Comparison of ENCODE assay signal across 19 cellular contexts in genomic region chr20:47509104-47509661, GRCh38. TPM values are rescaled to one million over a fixed set of nuclear protein-coding genes. Genes with fewer than 3 reads are reported as not detected.
DNase-seq lines count a peak whose midpoint lies in the region; ATAC-seq and TF ChIP-seq lines count a peak whose summit lies in the region.
"Had no signal": no experiment of that assay in that cellular context is flagged by ENCODE, and none has a peak within 500 bp of the region (broad histone marks: within the 10 kb centered on the region; RNA-seq: fewer than 3 reads in every experiment).

No MANE protein-coding gene starts in this region.

- peaks cover 25% of the 10 kb centered on the region for H3K36me3 Mint-ChIP-seq in T-helper 1 cell treated with Interleukin-12 subunit alpha and Interleukin-12 subunit beta and Interleukin-4 antibody, amounts not matched to agents 30 μg/mL and 1 μg/mL, for 36 hours (ENCODE audit: low read depth)
- H3K36me3 Mint-ChIP-seq in GM23338 (ENCODE audit: low read depth) (no peaks in the 10 kb centered on the region), natural killer cell (no peaks in the 10 kb centered on the region), nephron progenitor cell (ENCODE audit: low read depth) (peaks cover 28% of the 10 kb centered on the region)
- peaks cover 40% of the 10 kb centered on the region for H3K36me3 Mint-ChIP-seq in activated CD8-positive, alpha-beta T cell treated with anti-CD3 and anti-CD28 coated beads, Interleukin-2, amount 10 ng/mL, durations not matched to agents 7 days and 5 days (ENCODE audit: low read depth)

- H3K4me1 Mint-ChIP-seq in T-helper 1 cell treated with Interleukin-12 subunit alpha and Interleukin-12 subunit beta and Interleukin-4 antibody, amounts not matched to agents 30 μg/mL and 1 μg/mL, for 36 hours (ENCODE audit: low read depth) = peaks cover 53% of the 10 kb centered on the region
- H3K4me1 Mint-ChIP-seq in GM23338 (peaks cover 26% of the 10 kb centered on the region), natural killer cell (peaks cover 39 to 45% of the 10 kb centered on the region in 2 donors), nephron progenitor cell (peaks cover 18% of the 10 kb centered on the region)
- peaks cover 66% of the 10 kb centered on the region for H3K4me1 Mint-ChIP-seq in activated CD8-positive, alpha-beta T cell treated with anti-CD3 and anti-CD28 coated beads, Interleukin-2, amount 10 ng/mL, durations not matched to agents 7 days and 5 days (ENCODE audit: low read depth)

- POLR2A ChIA-PET in activated CD8-positive, alpha-beta T cell treated with anti-CD3 and anti-CD28 coated beads, Interleukin-2, amount 10 ng/mL, durations not matched to agents 7 days and 5 days (lab: Charles Lee) = interaction anchor here (0.6 to 1.5 kb wide), 4 partner anchors 19 to 236 kb away, joined by 3 to 5 read pairs (median 4); no protein-coding TSS in a partner anchor

- H4K20me1 ChIP-seq in GM23338 (replicated peaks; ENCODE audit: insufficient read depth) = 0 out of 2 replicates have a peak, but pooled peaks cover 10% of the 10 kb centered on the region

- H3K27me3 Mint-ChIP-seq in T-helper 1 cell treated with Interleukin-12 subunit alpha and Interleukin-12 subunit beta and Interleukin-4 antibody, amounts not matched to agents 30 μg/mL and 1 μg/mL, for 36 hours (ENCODE audit: low read depth) = no peaks in the 10 kb centered on the region
- peaks cover 8% of the 10 kb centered on the region for H3K27me3 Mint-ChIP-seq in GM23338 (ENCODE audit: insufficient read depth, low read depth, poor library complexity)
- no peaks in the 10 kb centered on the region for H3K27me3 Mint-ChIP-seq in activated CD8-positive, alpha-beta T cell treated with anti-CD3 and anti-CD28 coated beads, Interleukin-2, amount 10 ng/mL, durations not matched to agents 7 days and 5 days (ENCODE audit: low read depth)
- no peaks in the 10 kb centered on the region for H3K27me3 Mint-ChIP-seq in natural killer cell (ENCODE audit: low read depth in 2 of 2)
- no peaks in the 10 kb centered on the region for H3K27me3 Mint-ChIP-seq in nephron progenitor cell (ENCODE audit: low read depth, poor library complexity)

- H3K9me3 Mint-ChIP-seq in T-helper 1 cell treated with Interleukin-12 subunit alpha and Interleukin-12 subunit beta and Interleukin-4 antibody, amounts not matched to agents 30 μg/mL and 1 μg/mL, for 36 hours = no peaks in the 10 kb centered on the region
- H3K9me3 Mint-ChIP-seq in GM23338 (no peaks in the 10 kb centered on the region), natural killer cell (no peaks in the 10 kb centered on the region), nephron progenitor cell (no peaks in the 10 kb centered on the region)
- no peaks in the 10 kb centered on the region for H3K9me3 Mint-ChIP-seq in activated CD8-positive, alpha-beta T cell treated with anti-CD3 and anti-CD28 coated beads, Interleukin-2, amount 10 ng/mL, durations not matched to agents 7 days and 5 days (ENCODE audit: insufficient read depth)

- no peak overlapping the region for H3K27ac ChIP-seq in GM23338 (ENCODE audit: low read depth)
- H3K27ac ChIP-seq: 22Rv1, C4-2B, RWPE1, thyroid gland had no signal

- peak overlapping the region; percentile 65 for H3K4me3 Mint-ChIP-seq in T-helper 1 cell treated with Interleukin-12 subunit alpha and Interleukin-12 subunit beta and Interleukin-4 antibody, amounts not matched to agents 30 μg/mL and 1 μg/mL, for 36 hours
- no peak overlapping the region for H3K4me3 Mint-ChIP-seq in GM23338
- H3K4me3 Mint-ChIP-seq in activated CD8-positive, alpha-beta T cell treated with anti-CD3 and anti-CD28 coated beads, Interleukin-2, amount 10 ng/mL, durations not matched to agents 7 days and 5 days = peak overlapping the region; percentile 62
- H3K4me3 Mint-ChIP-seq in natural killer cell = no peak overlapping the region
- no peak overlapping the region for H3K4me3 Mint-ChIP-seq in nephron progenitor cell

- CTCF ChIA-PET in activated CD8-positive, alpha-beta T cell treated with anti-CD3 and anti-CD28 coated beads, Interleukin-2, amount 10 ng/mL, durations not matched to agents 7 days and 5 days (lab: Charles Lee) = interaction anchor here (0.6 to 2.9 kb wide), 10 partner anchors 12 to 313 kb away, joined by 3 to 20 read pairs (median 4); no protein-coding TSS in a partner anchor

- ATAC-seq in GM23338 = no peak; the same call in 2 of the 3 replicates
- peak; percentile 32 for ATAC-seq in activated CD8-positive, alpha-beta T cell treated with anti-CD3 and anti-CD28 coated beads, Interleukin-2, amount 10 ng/mL, durations not matched to agents 7 days and 5 days
- ATAC-seq in natural killer cell = peak in 1 of 3 donors; percentile 50
- no peak for ATAC-seq in GM18511 (IDR thresholded peaks at IDR 0.05; ENCODE audit: unreplicated experiment)
- ATAC-seq: sciatic nerve had no signal

- H3F3A ChIP-seq in GM23338 (replicated peaks; ENCODE audit: low read depth) = no peaks in the 10 kb centered on the region

- H2AFZ ChIP-seq in GM23338 = no peak overlapping the region

- no peaks in the 10 kb centered on the region for H3K36me3 ChIP-seq in GM23338 (ENCODE audit: insufficient read depth)
- H3K36me3 ChIP-seq: thyroid gland had no signal

- peak overlapping the region; percentile 52 for H3K27ac Mint-ChIP-seq in T-helper 1 cell treated with Interleukin-12 subunit alpha and Interleukin-12 subunit beta and Interleukin-4 antibody, amounts not matched to agents 30 μg/mL and 1 μg/mL, for 36 hours
- H3K27ac Mint-ChIP-seq in GM23338 = peak overlapping the region; percentile 68; the same call in 1 of the 2 replicates
- peak overlapping the region; percentile 83 for H3K27ac Mint-ChIP-seq in activated CD8-positive, alpha-beta T cell treated with anti-CD3 and anti-CD28 coated beads, Interleukin-2, amount 10 ng/mL, durations not matched to agents 7 days and 5 days
- H3K27ac Mint-ChIP-seq in natural killer cell = peak overlapping the region; percentile 26 to 56
- H3K27ac Mint-ChIP-seq in nephron progenitor cell = no peak overlapping the region

- intact Hi-C loops in natural killer cell (cut with micrococcal nuclease) = loop anchor here (10.0 kb wide), 1 partner anchor 154 kb away; the partner anchor contains the start of gene ZMYND8

- TF ChIP-seq CTCF in GM23338 (conservative IDR thresholded peaks at IDR 0.05; ENCODE audit: low read depth in 2 of 2) (no peak), natural killer cell (IDR thresholded peaks at IDR 0.05) (no peak), nephron progenitor cell (IDR thresholded peaks at IDR 0.05) (no peak)

- peaks cover 38% of the 10 kb centered on the region for H3K4me1 ChIP-seq in GM23338 (ENCODE audit: insufficient read depth)
- H3K4me1 ChIP-seq: thyroid gland had no signal

- no peaks in the 10 kb centered on the region for H3K27me3 ChIP-seq in GM23338 (ENCODE audit: insufficient read depth)
- H3K27me3 ChIP-seq: thyroid gland had no signal

- peaks cover 99% of the 10 kb centered on the region for H3K79me2 ChIP-seq in GM23338 (replicated peaks; ENCODE audit: insufficient read depth)

- no peak for DNase-seq in T-helper 1 cell
- DNase-seq in GM23338 (ENCODE audit: low spot score) = no peak
- DNase-seq in activated CD8-positive, alpha-beta T cell treated with anti-CD3 and anti-CD28 coated beads, Interleukin-2, amount 10 ng/mL, durations not matched to agents 7 days and 5 days = no peak
- DNase-seq in natural killer cell = no peak
- no peak for DNase-seq in nephron progenitor cell
- no peak for DNase-seq in DMS153 treated with DMSO at 0.1 percent for 48 hours (lab: John Stamatoyannopoulos, UW; ENCODE audit: unreplicated experiment)
- DNase-seq: activated CD4-positive, alpha-beta T cell treated with anti-CD3 and anti-CD28 coated beads for 4 hours; activated gamma-delta T cell; DND-41; head of caudate nucleus; NCI-H748 treated with DMSO at 0.1 percent for 48 hours; stimulated activated CD4-positive, alpha-beta T cell treated with anti-CD3 and anti-CD28 coated beads, Interleukin-1b, Interleukin-23, amount 100 ng/mL, for 48 hours; thyroid gland had no signal

- H3K4me2 ChIP-seq in GM23338 = peak overlapping the region; percentile 11

- H3K4me3 ChIP-seq in GM23338 = no peak overlapping the region
- H3K4me3 ChIP-seq: thyroid gland had no signal

- H3K9me2 ChIP-seq in GM23338 (ENCODE audit: insufficient read depth) = no peaks in the 10 kb centered on the region

TF ChIP-seq in GM23338, 12 proteins besides CTCF, POLR2A, EP300 and RAD21 (continues in another document):
- no peak for TF ChIP-seq EZH2phosphoT487 (IDR thresholded peaks at IDR 0.05; ENCODE audit: unreplicated experiment)
- no peak for TF ChIP-seq CREB1 (CRISPR knock-in tag; IDR thresholded peaks at IDR 0.05; ENCODE audit: low read depth)
- TF ChIP-seq POLR2AphosphoS5 (IDR thresholded peaks at IDR 0.05; ENCODE audit: low read depth) = no peak
- TF ChIP-seq REST (IDR thresholded peaks at IDR 0.05; ENCODE audit: unreplicated experiment) = no peak
- TF ChIP-seq JUNB (IDR thresholded peaks at IDR 0.05; ENCODE audit: unreplicated experiment) = no peak

RNA-seq across cellular contexts. Expression of gene NCOA3, which starts 7.5 kb away (rescaled TPM):
- total RNA-seq in GM23338 (2014; rRNA removed; shearing (Covaris generic)) = 20.6 and 25.8 TPM in 2 replicates
- 6.6 and 6.7 TPM in 2 replicates for polyA plus RNA-seq in GM23338 (2016; fragmentation: Nextera tagmentation; extraction: Ambion mirVana)
- 10 to 100 TPM; 57.4 to 60.1 TPM for total RNA-seq in activated CD8-positive, alpha-beta T cell treated with anti-CD3 and anti-CD28 coated beads, Interleukin-2, amount 10 ng/mL, durations not matched to agents 7 days and 5 days
- total RNA-seq in natural killer cell = 10 to 100 TPM; 44.3 to 63.3 (median 57.8) TPM

Comparison
In these comparisons a context has a peak if more than half of its experiments do, and no peak if none do; other contexts are left out.
1. H3K4me3 Mint-ChIP-seq: peak in T-helper 1 cell treated with Interleukin-12 subunit alpha and Interleukin-12 subunit beta and Interleukin-4 antibody, amounts not matched to agents 30 μg/mL and 1 μg/mL, for 36 hours (single experiment) and activated CD8-positive, alpha-beta T cell treated with anti-CD3 and anti-CD28 coated beads, Interleukin-2, amount 10 ng/mL, durations not matched to agents 7 days and 5 days (single experiment); none in GM23338 (single experiment), natural killer cell (single experiment) and nephron progenitor cell (single experiment).